1 cellular context compared by ENCODE assay signal in genomic region chr16:85734311-85735017, GRCh38.
TF ChIP-seq lines count a peak whose summit lies in the region.

No MANE protein-coding gene starts in this region.

TF ChIP-seq in H1, 55 proteins besides CTCF, POLR2A, EP300 and RAD21:
- no peak for TF ChIP-seq SUZ12 (IDR thresholded peaks at IDR 0.05; ENCODE audit: low read length)
- TF ChIP-seq HDAC2 (IDR thresholded peaks at IDR 0.05; ENCODE audit: borderline replicate concordance in 1 of 2, low read depth in 2 of 2, low read length in 2 of 2): peak in 1 of 2 experiments; percentile 13; a peak in 1 of 4 replicates
TF ChIP-seq in H1: peak in this region for 1.
